ENCODE assay signal across 2 cellular contexts in the genomic region with DNA sequence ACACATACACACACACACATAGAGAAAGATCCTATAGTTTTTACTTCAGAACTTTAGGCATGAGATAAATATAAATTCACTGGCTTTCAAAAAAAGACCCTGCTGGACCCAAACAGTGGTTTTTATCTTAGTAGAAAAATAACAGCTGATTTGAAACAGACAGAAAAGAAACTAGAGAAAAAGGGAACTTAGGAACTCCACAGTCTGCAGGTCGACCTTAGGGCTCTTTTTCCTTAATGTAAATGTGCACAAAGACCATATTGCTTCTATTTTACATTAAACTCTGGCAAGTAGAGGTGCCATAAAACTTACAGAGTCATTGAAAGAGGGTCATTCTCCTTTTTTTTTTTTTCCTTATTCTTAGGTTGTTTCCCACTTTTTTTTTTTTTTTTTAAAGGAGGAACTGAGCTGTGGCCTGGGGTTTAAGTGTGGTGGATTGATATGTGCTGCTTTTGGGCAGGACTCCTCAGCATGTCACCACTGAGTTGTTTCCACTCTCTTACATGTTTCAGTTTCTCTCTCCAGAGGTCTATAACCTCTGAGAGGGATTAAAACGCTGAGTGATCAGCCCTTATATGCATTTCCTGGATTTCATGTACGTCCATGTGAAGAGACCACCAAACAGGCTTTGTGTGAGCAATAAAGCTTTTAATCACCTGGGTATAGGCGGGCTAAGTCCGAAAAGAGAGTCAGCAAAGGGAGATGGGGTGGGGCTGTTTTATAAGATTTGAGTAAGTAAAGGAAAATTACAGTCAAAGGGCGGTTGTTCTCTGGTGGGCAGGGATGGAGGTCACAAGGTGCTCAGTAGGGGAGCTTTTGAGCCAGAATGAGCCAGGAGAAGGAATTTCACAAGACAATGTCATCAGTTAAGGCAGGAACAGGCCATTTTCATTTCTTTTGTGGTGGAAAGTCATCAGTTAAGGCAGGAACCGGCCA.
TF ChIP-seq lines count a peak whose summit lies in the region.

No MANE protein-coding gene starts in this region.

TF ChIP-seq in HEK293, 187 proteins besides CTCF, POLR2A, EP300 and RAD21:
- TF ChIP-seq ZNF391 (tag by site-specific recombination; IDR thresholded peaks at IDR 0.05; ENCODE audit: borderline replicate concordance, low read depth), result no peak
- TF ChIP-seq ZNF530 (tag by site-specific recombination; IDR thresholded peaks at IDR 0.05; ENCODE audit: low read depth), result no peak
- TF ChIP-seq, protein P1, sequence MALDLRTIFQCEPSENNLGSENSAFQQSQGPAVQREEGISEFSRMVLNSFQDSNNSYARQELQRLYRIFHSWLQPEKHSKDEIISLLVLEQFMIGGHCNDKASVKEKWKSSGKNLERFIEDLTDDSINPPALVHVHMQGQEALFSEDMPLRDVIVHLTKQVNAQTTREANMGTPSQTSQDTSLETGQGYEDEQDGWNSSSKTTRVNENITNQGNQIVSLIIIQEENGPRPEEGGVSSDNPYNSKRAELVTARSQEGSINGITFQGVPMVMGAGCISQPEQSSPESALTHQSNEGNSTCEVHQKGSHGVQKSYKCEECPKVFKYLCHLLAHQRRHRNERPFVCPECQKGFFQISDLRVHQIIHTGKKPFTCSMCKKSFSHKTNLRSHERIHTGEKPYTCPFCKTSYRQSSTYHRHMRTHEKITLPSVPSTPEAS (tag by site-specific recombination; IDR thresholded peaks at IDR 0.05), result peak; percentile 27; the same call in 1 of the 2 replicates

TF ChIP-seq in H1, 55 proteins besides CTCF, POLR2A, EP300 and RAD21:
- no peak for TF ChIP-seq KDM1A (IDR thresholded peaks at IDR 0.05; ENCODE audit: borderline replicate concordance, low read length)
- no peak for TF ChIP-seq TBP (IDR thresholded peaks at IDR 0.05; ENCODE audit: low read depth, low read length)
- 0 out of 2 replicates have a peak, but pooled peaks have one; percentile 37 for TF ChIP-seq YY1 (IDR thresholded peaks at IDR 0.05; ENCODE audit: low read depth, low read length)
